Comparison of ENCODE assay signal across 8 cellular contexts in the genomic region with DNA sequence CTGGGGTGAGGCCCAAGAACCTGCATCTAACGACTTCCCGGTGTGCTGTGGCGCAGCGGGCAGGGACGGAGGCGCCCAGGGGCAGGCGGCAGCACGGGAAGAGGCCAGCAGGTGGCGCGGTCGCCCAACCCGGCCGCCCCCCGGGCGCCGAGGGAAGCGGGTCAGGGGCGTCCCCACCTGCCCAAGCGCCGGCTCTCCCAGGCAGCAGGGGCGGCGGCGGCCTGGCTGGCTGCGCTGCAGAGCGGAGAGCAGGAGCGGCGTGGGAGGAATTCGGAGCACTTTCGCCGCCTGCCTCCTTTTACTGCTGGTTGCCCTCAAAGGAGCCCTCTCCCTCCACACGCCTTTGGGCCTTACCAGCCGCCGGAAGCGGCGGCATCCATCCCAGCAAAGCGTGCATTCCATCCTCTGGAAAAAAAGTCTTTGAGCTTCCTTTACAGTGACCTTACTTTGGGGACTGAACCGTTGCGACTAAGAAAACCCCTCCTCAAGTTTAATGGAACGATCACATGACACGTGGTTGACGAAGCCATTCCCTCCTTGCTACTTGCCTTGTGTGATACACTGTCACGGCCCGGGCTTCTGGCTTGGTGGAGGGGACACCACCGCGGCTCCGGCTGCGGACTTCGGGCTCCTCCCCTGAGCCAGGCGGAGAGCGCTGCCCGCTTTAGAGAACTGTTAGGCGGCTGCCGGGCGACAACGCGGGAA.
DNase-seq lines count a peak whose midpoint lies in the region; ATAC-seq and TF ChIP-seq lines count a peak whose summit lies in the region.

No MANE protein-coding gene starts in this region.

- POLR2A ChIA-PET in PC-9 (lab: Charles Lee; ENCODE audit: unreplicated experiment) = no interaction called here

- BruUV-seq in PC-9 (replicated peaks; lab: Mats Ljungman, UMichigan) = no TSS peak

- H3F3A ChIP-seq in PC-9 (ENCODE audit: insufficient read depth, low read depth) = peaks cover 12% of the 10 kb centered on the region; the same call in 1 of the 2 replicates

- no peak overlapping the region for H3K27ac ChIP-seq in PC-9
- H3K27ac ChIP-seq in osteoblast (ENCODE audit: low read depth, low read length) = peak overlapping the region; percentile 10
- H3K27ac ChIP-seq in thoracic aorta = no peak overlapping the region

- no peaks in the 10 kb centered on the region for H3K79me2 ChIP-seq in PC-9 (ENCODE audit: low read depth)
- no peaks in the 10 kb centered on the region for H3K79me2 ChIP-seq in osteoblast (ENCODE audit: insufficient read depth, low read length)

- ATAC-seq in HG03103 (IDR thresholded peaks at IDR 0.05; ENCODE audit: low read depth, unreplicated experiment) = peak; percentile 59
- ATAC-seq in thoracic aorta (ENCODE audit: insufficient number of reproducible peaks, low FRiP score, low read depth) = peak; percentile 26

- H3K4me2 ChIP-seq in PC-9 (peak overlapping the region; percentile 84), osteoblast (ENCODE audit: insufficient read depth, low read length) (peak overlapping the region; percentile 84)

- H4K20me1 ChIP-seq in PC-9 (ENCODE audit: insufficient read depth) = no peaks in the 10 kb centered on the region
- H4K20me1 ChIP-seq in osteoblast (ENCODE audit: insufficient read depth, low read length) = no peaks in the 10 kb centered on the region

- CTCF ChIA-PET in PC-9 (lab: Charles Lee) = interaction anchor here (0.6 kb wide), 2 partner anchors 88 to 233 kb away, joined by 3 read pairs; no protein-coding TSS in a partner anchor

- H2AFZ ChIP-seq in PC-9 (peak overlapping the region; percentile 79), osteoblast (ENCODE audit: low read length) (peak overlapping the region; percentile 91)

- H3K4me3 ChIP-seq in PC-9 (peak overlapping the region; percentile 49), osteoblast (ENCODE audit: insufficient read depth, low read length) (peak overlapping the region; percentile 70), thoracic aorta (peak overlapping the region; percentile 76)

- H3K27me3 ChIP-seq in PC-9 (ENCODE audit: insufficient read depth, low read depth) = no peaks in the 10 kb centered on the region
- peaks cover 7% of the 10 kb centered on the region for H3K27me3 ChIP-seq in osteoblast (ENCODE audit: insufficient read depth, low read length)
- no peaks in the 10 kb centered on the region for H3K27me3 ChIP-seq in thoracic aorta (replicated peaks; ENCODE audit: insufficient read depth)

- TF ChIP-seq CTCF in PC-9 (conservative IDR thresholded peaks at IDR 0.05) = peak; percentile 78
- TF ChIP-seq CTCF in osteoblast (IDR thresholded peaks at IDR 0.05; ENCODE audit: extremely low read depth, low read depth, low read length) = peak; percentile 65
- TF ChIP-seq CTCF in thoracic aorta (IDR thresholded peaks at IDR 0.05) = peak; percentile 84

- no peaks in the 10 kb centered on the region for H3K9me2 ChIP-seq in PC-9 (ENCODE audit: insufficient read depth)

- H3K4me1 ChIP-seq in PC-9 (replicated peaks; ENCODE audit: insufficient read depth) = peaks cover 23% of the 10 kb centered on the region
- peaks cover 20% of the 10 kb centered on the region for H3K4me1 ChIP-seq in osteoblast (ENCODE audit: insufficient read depth, low read length)
- peaks cover 6 to 7% of the 10 kb centered on the region in 2 donors for H3K4me1 ChIP-seq in thoracic aorta (ENCODE audit: control insufficient read depth in 1 of 2, low read depth in 2 of 2)

- DNase-seq in NCI-H524 (lab: John Stamatoyannopoulos, UW) (peak; percentile 54 to 71), NCI-H524 treated with DMSO at 0.1 percent for 48 hours (lab: John Stamatoyannopoulos, UW) (no peak), PC-9 (peak in 1 of 2 experiments; percentile 58), globus pallidus (ENCODE audit: low spot score) (peak; percentile 40), osteoblast (ENCODE audit: insufficient read length, low spot score, missing footprints) (peak; percentile 93), thoracic aorta (ENCODE audit: low spot score) (no peak)
- DNase-seq in activated effector memory CD4-positive, alpha-beta T cell treated with anti-CD3 and anti-CD28 coated beads, Interleukin-2, amount 50 U/mL, for 16 hours = peak; percentile 90

- intact Hi-C loops in PC-9 (cut with micrococcal nuclease; ENCODE audit: unreplicated experiment) = loop anchor here (1.0 to 10.0 kb wide), 2 partner anchors 176 to 273 kb away; no protein-coding TSS in a partner anchor

- H3K9me3 ChIP-seq in PC-9 (ENCODE audit: insufficient read depth, low read depth) (no peaks in the 10 kb centered on the region), osteoblast (ENCODE audit: low read depth, low read length) (no peaks in the 10 kb centered on the region), thoracic aorta (no peaks in the 10 kb centered on the region)

- H3K36me3 ChIP-seq in PC-9 (ENCODE audit: low read depth) (no peaks in the 10 kb centered on the region), osteoblast (ENCODE audit: insufficient read depth, low read length) (no peaks in the 10 kb centered on the region), thoracic aorta (no peaks in the 10 kb centered on the region)

Comparison
In these comparisons a context has a peak if more than half of its experiments do, and no peak if none do; other contexts are left out.
1. DNase-seq: peak in NCI-H524 (2 of 2), activated effector memory CD4-positive, alpha-beta T cell treated with anti-CD3 and anti-CD28 coated beads, Interleukin-2, amount 50 U/mL, for 16 hours (single experiment), globus pallidus (single experiment) and osteoblast (single experiment); none in NCI-H524 treated with DMSO at 0.1 percent for 48 hours (single experiment) and thoracic aorta (single experiment).
2. Peak in every context shown above with its lines, with median percentiles within 50 percentile points of each other: H3K4me3 ChIP-seq and CTCF ChIP-seq.